ENCODE assay signal across 7 cellular contexts in genomic region chr6:41894366-41895299, GRCh38. TPM values are rescaled to one million over a fixed set of nuclear protein-coding genes. Genes with fewer than 3 reads are reported as not detected.
DNase-seq lines count a peak whose midpoint lies in the region; ATAC-seq and TF ChIP-seq lines count a peak whose summit lies in the region.

No MANE protein-coding gene starts in this region.

- peaks cover 9% of the 10 kb centered on the region for H3K4me1 Mint-ChIP-seq in activated T-cell treated with anti-CD3 and anti-CD28 coated beads, Interleukin-2, amount 50 U/mL, for 4 hours (ENCODE audit: low read depth)

- no peak for DNase-seq in GM12865 (ENCODE audit: low read depth)
- peak; percentile 16 to 65 for DNase-seq in Kasumi-1 (lab: John Stamatoyannopoulos, UW)
- DNase-seq in activated T-cell treated with anti-CD3 and anti-CD28 coated beads, Interleukin-2, amount 50 U/mL, for 4 hours = no peak
- no peak for DNase-seq in right atrium auricular region (ENCODE audit: low spot score)
- DNase-seq in gastrocnemius medialis = no peak
- DNase-seq in stimulated activated naive CD4-positive, alpha-beta T cell treated with Interleukin-2 at 50 U/mL for 16 hours (lab: John Stamatoyannopoulos, UW) = no peak

- ATAC-seq in GM21737 (IDR thresholded peaks at IDR 0.05; ENCODE audit: unreplicated experiment) (peak; percentile 14), gastrocnemius medialis (peak in 1 of 2 donors; percentile 75)
- peak; percentile 58 to 65 for ATAC-seq in activated T-cell treated with anti-CD3 and anti-CD28 coated beads, Interleukin-2, amount 50 U/mL, for 4 hours

- H3K27ac ChIP-seq in right atrium auricular region (peak overlapping the region; percentile 81 to 84), gastrocnemius medialis (peak overlapping the region; percentile 84 to 91 (median 86))

- H3K9me3 ChIP-seq in right atrium auricular region (no peaks in the 10 kb centered on the region), gastrocnemius medialis (no peaks in the 10 kb centered on the region)

- H3K27me3 ChIP-seq in right atrium auricular region (no peaks in the 10 kb centered on the region), gastrocnemius medialis (no peaks in the 10 kb centered on the region)

- H3K36me3 Mint-ChIP-seq in activated T-cell treated with anti-CD3 and anti-CD28 coated beads, Interleukin-2, amount 50 U/mL, for 4 hours (ENCODE audit: insufficient read depth) = no peaks in the 10 kb centered on the region

- H3K36me3 ChIP-seq in right atrium auricular region (no peaks in the 10 kb centered on the region), gastrocnemius medialis (no peaks in the 10 kb centered on the region)

- in situ Hi-C loops in gastrocnemius medialis (cut with MboI; ENCODE audit: low sequenced_read_pairs in 4 of 4) = no loop called here

- H3K9me3 Mint-ChIP-seq in activated T-cell treated with anti-CD3 and anti-CD28 coated beads, Interleukin-2, amount 50 U/mL, for 4 hours = no peaks in the 10 kb centered on the region

- intact Hi-C loops in gastrocnemius medialis (cut with DNase I; ENCODE audit: low total_unique reads) = loop anchor here (1.0 kb wide), 3 partner anchors 27 to 107 kb away; partner anchors contain the start of genes BYSL, CCND3, MED20 and TOMM6

- no peaks in the 10 kb centered on the region for H3K27me3 Mint-ChIP-seq in activated T-cell treated with anti-CD3 and anti-CD28 coated beads, Interleukin-2, amount 50 U/mL, for 4 hours (ENCODE audit: low read depth)

- TF ChIP-seq CTCF in GM12865 (IDR thresholded peaks at IDR 0.05; ENCODE audit: insufficient read depth, low read depth, low read length, missing control alignments) = no peak
- TF ChIP-seq CTCF in right atrium auricular region (IDR thresholded peaks at IDR 0.05) = no peak
- no peak for TF ChIP-seq CTCF in gastrocnemius medialis (IDR thresholded peaks at IDR 0.05 in 4 of 5, conservative IDR thresholded peaks at IDR 0.05 in 1 of 5)

- peaks cover 0 to 18% of the 10 kb centered on the region in 2 donors for H3K4me1 ChIP-seq in right atrium auricular region
- H3K4me1 ChIP-seq in gastrocnemius medialis = peaks cover 8 to 22% of the 10 kb centered on the region in 2 donors

- TF ChIP-seq POLR2A in gastrocnemius medialis (IDR thresholded peaks at IDR 0.05) = no peak

- no peak overlapping the region for H3K4me3 Mint-ChIP-seq in activated T-cell treated with anti-CD3 and anti-CD28 coated beads, Interleukin-2, amount 50 U/mL, for 4 hours

- peak overlapping the region; percentile 82 for H3K4me3 ChIP-seq in GM12865 (ENCODE audit: low read depth, low read length)
- peak overlapping the region; percentile 69 to 72 for H3K4me3 ChIP-seq in right atrium auricular region
- H3K4me3 ChIP-seq in gastrocnemius medialis = peak overlapping the region; percentile 69 to 91 (median 76)

RNA-seq across cellular contexts. Expression of gene USP49, which starts 0.5 kb away (rescaled TPM):
- total RNA-seq in activated T-cell treated with anti-CD3 and anti-CD28 coated beads, Interleukin-2, amount 50 U/mL, for 4 hours = 1 to 10 TPM; 3.7 to 4.5 (median 4.4) TPM
- total RNA-seq in right atrium auricular region (1 to 10 TPM; 1.3 to 1.7 TPM), gastrocnemius medialis (1 to 10 TPM in 2 of 4 donors, under 1 TPM in 2; 0.27 to 2.8 (median 1.1) TPM)

RNA-seq across cellular contexts. Expression of gene MED20, which starts 26.3 kb away (rescaled TPM):
- 10 to 100 TPM; 13.1 to 16.6 (median 16.3) TPM for total RNA-seq in activated T-cell treated with anti-CD3 and anti-CD28 coated beads, Interleukin-2, amount 50 U/mL, for 4 hours
- total RNA-seq in right atrium auricular region = 1 to 10 TPM; 8.6 to 8.8 TPM
- total RNA-seq in gastrocnemius medialis = 10 to 100 TPM; 11.5 to 16.5 (median 12.1) TPM

RNA-seq across cellular contexts. Expression of gene BYSL, which starts 26.7 kb away (rescaled TPM):
- 100 to 1,000 TPM; 128 to 140 (median 139) TPM for total RNA-seq in activated T-cell treated with anti-CD3 and anti-CD28 coated beads, Interleukin-2, amount 50 U/mL, for 4 hours
- total RNA-seq in right atrium auricular region (1 to 10 TPM; 3.0 to 7.6 TPM), gastrocnemius medialis (10 to 100 TPM in 3 of 4 donors, 1 to 10 TPM in 1; 8.0 to 16.6 (median 12.9) TPM)

RNA-seq across cellular contexts. Expression of gene CCND3, which starts 47.0 kb away (rescaled TPM):
- total RNA-seq in activated T-cell treated with anti-CD3 and anti-CD28 coated beads, Interleukin-2, amount 50 U/mL, for 4 hours = 100 to 1,000 TPM; 424 to 518 (median 474) TPM
- total RNA-seq in right atrium auricular region (100 to 1,000 TPM in 1 of 2 donors, 10 to 100 TPM in 1; 78.7 to 129 TPM), gastrocnemius medialis (10 to 100 TPM; 28.9 to 48.7 (median 44.7) TPM)

Comparison
In these comparisons a context has a peak if more than half of its experiments do, and no peak if none do; other contexts are left out.
1. DNase-seq: peak in Kasumi-1 (2 of 2); none in GM12865 (single experiment), activated T-cell treated with anti-CD3 and anti-CD28 coated beads, Interleukin-2, amount 50 U/mL, for 4 hours (single experiment), right atrium auricular region (single experiment), gastrocnemius medialis (0 of 2) and stimulated activated naive CD4-positive, alpha-beta T cell treated with Interleukin-2 at 50 U/mL for 16 hours (single experiment).
2. RNA of gene BYSL, which starts 26.7 kb away (total RNA-seq): 128 to 140 TPM in activated T-cell treated with anti-CD3 and anti-CD28 coated beads, Interleukin-2, amount 50 U/mL, for 4 hours; 8.0 to 16.6 TPM in gastrocnemius medialis and 3.0 to 7.6 TPM in right atrium auricular region; every median in the first group is over 4 times any median in the second.
3. Peak in every context shown above with its lines, with median percentiles within 50 percentile points of each other: H3K4me3 ChIP-seq.